ENCODE assay signal across 20 cellular contexts in the genomic region with DNA sequence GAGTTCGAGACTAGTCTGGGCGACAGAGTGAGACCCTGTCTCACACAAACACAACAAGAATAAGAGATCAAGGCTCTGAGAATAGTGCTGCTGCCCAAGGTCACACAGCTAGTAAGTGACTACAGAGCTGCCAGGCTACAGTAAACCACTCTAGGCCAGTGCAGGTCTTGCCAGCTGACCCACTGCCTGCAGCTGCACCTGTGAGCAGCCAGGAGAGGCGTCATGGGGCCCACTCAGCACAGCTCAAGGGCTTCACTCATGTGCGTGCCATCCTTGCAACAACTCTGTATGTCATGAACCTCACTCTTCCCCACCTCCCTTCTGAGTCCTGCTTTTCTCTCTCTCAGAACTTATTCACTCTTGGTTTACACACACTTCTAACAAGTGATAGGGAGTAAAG.
A peak's percentile ranks its signal among the peaks of the same experiment; 100 is the strongest.
DNase-seq lines count a peak whose midpoint lies in the region; ATAC-seq and TF ChIP-seq lines count a peak whose summit lies in the region.
"Had no signal": no experiment of that assay in that cellular context is flagged by ENCODE, and none has a peak within 500 bp of the region (broad histone marks: within the 10 kb centered on the region; RNA-seq: fewer than 3 reads in every experiment).

No MANE protein-coding gene starts in this region.

- CTCF ChIA-PET in WTC11 (lab: Charles Lee), result no interaction called here

- H3K4me3 Mint-ChIP-seq in WTC11, result no peak overlapping the region
- H3K4me3 Mint-ChIP-seq: activated CD4-positive, alpha-beta T cell treated with anti-CD3 and anti-CD28 coated beads, Interleukin-2, amount 10 ng/mL, durations not matched to agents 24 days and 14 days; CD14-positive monocyte had no signal

- no peaks in the 10 kb centered on the region for H3K9me3 ChIP-seq in suprapubic skin
- H3K9me3 ChIP-seq: upper lobe of left lung had no signal

- no peak overlapping the region for H2BK15ac ChIP-seq in mesendoderm (replicated peaks; ENCODE audit: low read depth)

- H3K27me3 ChIP-seq in mesendoderm (ENCODE audit: insufficient read depth, low read length, poor library complexity), result no peaks in the 10 kb centered on the region
- no peaks in the 10 kb centered on the region for H3K27me3 ChIP-seq in suprapubic skin
- H3K27me3 ChIP-seq: upper lobe of left lung had no signal

- H3K9ac ChIP-seq in mesendoderm (ENCODE audit: low read length), result no peak overlapping the region

- H3K36me3 ChIP-seq in mesendoderm (ENCODE audit: control insufficient read depth, insufficient read depth, low read length), result no peaks in the 10 kb centered on the region
- H3K36me3 ChIP-seq in suprapubic skin, result no peaks in the 10 kb centered on the region
- H3K36me3 ChIP-seq: upper lobe of left lung had no signal

- no peak overlapping the region for H3K27ac ChIP-seq in mesendoderm (ENCODE audit: low read depth, low read length)
- no peak overlapping the region for H3K27ac ChIP-seq in suprapubic skin
- H3K27ac ChIP-seq: upper lobe of left lung had no signal

- no peak for TF ChIP-seq POLR2A in suprapubic skin (IDR thresholded peaks at IDR 0.05)

- H3K56ac ChIP-seq in mesendoderm (ENCODE audit: low read length), result no peak overlapping the region

- H3K18ac ChIP-seq in mesendoderm (ENCODE audit: low read length), result no peak overlapping the region

- no peak overlapping the region for H3K27ac Mint-ChIP-seq in WTC11
- H3K27ac Mint-ChIP-seq: activated CD4-positive, alpha-beta T cell treated with anti-CD3 and anti-CD28 coated beads, Interleukin-2, amount 10 ng/mL, durations not matched to agents 24 days and 14 days had no signal

- H3K9me3 Mint-ChIP-seq in WTC11, result no peaks in the 10 kb centered on the region
- H3K9me3 Mint-ChIP-seq: activated CD4-positive, alpha-beta T cell treated with anti-CD3 and anti-CD28 coated beads, Interleukin-2, amount 10 ng/mL, durations not matched to agents 24 days and 14 days; CD14-positive monocyte had no signal

- H3K4me1 ChIP-seq in mesendoderm (ENCODE audit: control insufficient read depth, low read depth, low read length), result peaks cover 2% of the 10 kb centered on the region
- peaks cover 40% of the 10 kb centered on the region for H3K4me1 ChIP-seq in suprapubic skin

- no peak overlapping the region for H3K4ac ChIP-seq in mesendoderm (ENCODE audit: low read depth, low read length)

- no peaks in the 10 kb centered on the region for H3K79me2 ChIP-seq in mesendoderm (ENCODE audit: control insufficient read depth, insufficient read depth, low read length)

- TF ChIP-seq EP300 in suprapubic skin (IDR thresholded peaks at IDR 0.05), result no peak

- H3K4me3 ChIP-seq in mesendoderm (ENCODE audit: low read length), result no peak overlapping the region
- no peak overlapping the region for H3K4me3 ChIP-seq in suprapubic skin
- H3K4me3 ChIP-seq: upper lobe of left lung had no signal

- intact Hi-C loops in cardiac septum (cut with DNase I) (no loop called here), Right ventricle myocardium inferior (cut with DNase I) (no loop called here)

- peaks cover 17% of the 10 kb centered on the region for H3K4me1 Mint-ChIP-seq in WTC11
- H3K4me1 Mint-ChIP-seq: CD14-positive monocyte had no signal

- no peak overlapping the region for H2BK120ac ChIP-seq in mesendoderm (ENCODE audit: low read depth, low read length)

- TF ChIP-seq CTCF in WTC11 (IDR thresholded peaks at IDR 0.05), result no peak
- no peak for TF ChIP-seq CTCF in suprapubic skin (IDR thresholded peaks at IDR 0.05)

- H3K36me3 Mint-ChIP-seq in WTC11, result no peaks in the 10 kb centered on the region
- H3K36me3 Mint-ChIP-seq: CD14-positive monocyte had no signal

- H3K4me2 ChIP-seq in mesendoderm (ENCODE audit: low read length), result no peak overlapping the region

- no peak overlapping the region for H2BK5ac ChIP-seq in mesendoderm (ENCODE audit: low read length)

- DNase-seq in cardiac septum (ENCODE audit: low spot score), result peak; percentile 47
- DNase-seq in Right ventricle myocardium inferior (ENCODE audit: missing footprints), result no peak
- DNase-seq in WTC11 (ENCODE audit: low spot score), result no peak
- DNase-seq in mesendoderm, result no peak
- DNase-seq in mucosa of gallbladder (ENCODE audit: low spot score), result no peak
- DNase-seq in NCI-H526 (lab: John Stamatoyannopoulos, UW), result no peak
- DNase-seq in suprapubic skin (ENCODE audit: low spot score in 2 of 2), result no peak
- DNase-seq: activated CD4-positive, alpha-beta T cell treated with anti-CD3 and anti-CD28 coated beads, Interleukin-2, amount 10 ng/mL, durations not matched to agents 24 days and 14 days; activated naive CD4-positive, alpha-beta T cell; activated T-cell treated with anti-CD3 and anti-CD28 coated beads, Interleukin-2, amount 50 U/mL, for 1 hour; aorta; effector CD8-positive, alpha-beta T cell; GDM1; NCI-H1436 treated with DMSO at 0.1 percent for 48 hours; occipital lobe; stimulated activated CD4-positive, alpha-beta T cell treated with anti-CD3 and anti-CD28 coated beads, Interleukin-1b, Interleukin-23, amount 100 ng/mL, for 48 hours; stimulated activated naive CD4-positive, alpha-beta T cell had no signal

- peak overlapping the region; percentile 81 for H3K23ac ChIP-seq in mesendoderm (ENCODE audit: low read length)

- no peaks in the 10 kb centered on the region; the same call in 1 of the 2 replicates for H3K27me3 Mint-ChIP-seq in WTC11 (ENCODE audit: low read depth)

- no CpG with 5 or more reads among the region's 4 CpGs for WGBS in mesendoderm (ENCODE audit: extremely low coverage, insufficient coverage, low lambda C conversion rate)
- WGBS in suprapubic skin, result 85% methylated on average over 4 of the region's 4 CpGs

- H4K5ac ChIP-seq in mesendoderm (ENCODE audit: low read length), result no peak overlapping the region

- no peak overlapping the region for H2AK5ac ChIP-seq in mesendoderm (ENCODE audit: low read length)

- no peak for ATAC-seq in Right ventricle myocardium inferior
- ATAC-seq in WTC11, result peak; percentile 18; the same call in 1 of the 2 replicates
- no peak for ATAC-seq in GM21447 (IDR thresholded peaks at IDR 0.05; ENCODE audit: unreplicated experiment)

- no peak overlapping the region for H4K8ac ChIP-seq in mesendoderm (ENCODE audit: low read depth, low read length)

- no peaks in the 10 kb centered on the region for H3K79me1 ChIP-seq in mesendoderm (ENCODE audit: low read length)

- POLR2A ChIA-PET in WTC11 (lab: Charles Lee), result no interaction called here

TF ChIP-seq in WTC11, 78 proteins besides CTCF, POLR2A, EP300 and RAD21 (continues in another document):
- TF ChIP-seq MYBL2 (CRISPR knock-in tag; IDR thresholded peaks at IDR 0.05) (no peak), FOXK1 (CRISPR knock-in tag; IDR thresholded peaks at IDR 0.05) (no peak), ZNF219 (CRISPR knock-in tag; IDR thresholded peaks at IDR 0.05; ENCODE audit: borderline replicate concordance) (no peak), FOXJ3 (CRISPR knock-in tag; IDR thresholded peaks at IDR 0.05; ENCODE audit: borderline replicate concordance) (no peak), SMAD3 (CRISPR knock-in tag; IDR thresholded peaks at IDR 0.05; ENCODE audit: borderline replicate concordance) (no peak), ATF1 (CRISPR knock-in tag; IDR thresholded peaks at IDR 0.05) (no peak), ZBTB21 (CRISPR knock-in tag; IDR thresholded peaks at IDR 0.05; ENCODE audit: borderline replicate concordance) (no peak), JAZF1 (CRISPR knock-in tag; IDR thresholded peaks at IDR 0.05) (no peak), HMGA2 (CRISPR knock-in tag; IDR thresholded peaks at IDR 0.05) (no peak), ZNF423 (CRISPR knock-in tag; IDR thresholded peaks at IDR 0.05) (no peak)
- TF ChIP-seq, protein P1, sequence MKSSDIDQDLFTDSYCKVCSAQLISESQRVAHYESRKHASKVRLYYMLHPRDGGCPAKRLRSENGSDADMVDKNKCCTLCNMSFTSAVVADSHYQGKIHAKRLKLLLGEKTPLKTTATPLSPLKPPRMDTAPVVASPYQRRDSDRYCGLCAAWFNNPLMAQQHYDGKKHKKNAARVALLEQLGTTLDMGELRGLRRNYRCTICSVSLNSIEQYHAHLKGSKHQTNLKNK (CRISPR knock-in tag; IDR thresholded peaks at IDR 0.05), result no peak
- TF ChIP-seq, protein P2, sequence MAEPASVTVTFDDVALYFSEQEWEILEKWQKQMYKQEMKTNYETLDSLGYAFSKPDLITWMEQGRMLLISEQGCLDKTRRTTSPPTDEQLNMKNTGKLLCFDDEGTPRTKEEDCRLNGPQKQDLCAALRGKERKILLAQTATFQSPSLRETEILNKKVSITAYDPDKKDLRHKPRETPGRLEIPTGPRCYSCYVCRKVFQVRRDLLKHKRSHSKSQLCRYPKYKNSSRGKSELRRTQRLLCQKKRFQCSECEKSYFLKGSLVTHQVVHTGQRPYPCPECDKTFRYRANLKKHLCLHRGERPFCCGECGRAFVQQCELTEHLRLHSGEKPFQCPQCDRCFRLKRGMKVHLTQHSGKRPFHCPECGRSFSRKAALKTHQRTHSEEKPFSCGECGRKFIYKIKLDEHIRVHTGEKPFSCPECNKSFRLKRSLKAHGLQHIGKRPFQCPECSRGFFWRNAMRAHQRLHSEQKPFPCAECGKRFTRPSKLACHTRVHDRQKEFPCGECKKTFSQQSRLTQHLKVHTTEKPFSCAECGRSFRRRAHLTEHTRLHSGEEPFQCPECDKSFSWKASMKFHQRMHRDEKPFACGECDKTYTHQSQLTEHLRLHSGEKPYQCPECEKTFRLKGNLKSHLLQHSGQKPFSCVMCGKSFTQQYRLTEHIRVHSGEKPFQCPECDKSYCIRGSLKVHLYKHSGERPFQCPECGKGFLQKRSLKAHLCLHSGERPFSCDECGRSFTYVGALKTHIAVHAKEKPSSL (CRISPR knock-in tag; conservative IDR thresholded peaks at IDR 0.05), result no peak
- TF ChIP-seq, protein P3, sequence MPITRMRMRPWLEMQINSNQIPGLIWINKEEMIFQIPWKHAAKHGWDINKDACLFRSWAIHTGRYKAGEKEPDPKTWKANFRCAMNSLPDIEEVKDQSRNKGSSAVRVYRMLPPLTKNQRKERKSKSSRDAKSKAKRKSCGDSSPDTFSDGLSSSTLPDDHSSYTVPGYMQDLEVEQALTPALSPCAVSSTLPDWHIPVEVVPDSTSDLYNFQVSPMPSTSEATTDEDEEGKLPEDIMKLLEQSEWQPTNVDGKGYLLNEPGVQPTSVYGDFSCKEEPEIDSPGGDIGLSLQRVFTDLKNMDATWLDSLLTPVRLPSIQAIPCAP (CRISPR knock-in tag; IDR thresholded peaks at IDR 0.05), result no peak
- TF ChIP-seq, protein P4, sequence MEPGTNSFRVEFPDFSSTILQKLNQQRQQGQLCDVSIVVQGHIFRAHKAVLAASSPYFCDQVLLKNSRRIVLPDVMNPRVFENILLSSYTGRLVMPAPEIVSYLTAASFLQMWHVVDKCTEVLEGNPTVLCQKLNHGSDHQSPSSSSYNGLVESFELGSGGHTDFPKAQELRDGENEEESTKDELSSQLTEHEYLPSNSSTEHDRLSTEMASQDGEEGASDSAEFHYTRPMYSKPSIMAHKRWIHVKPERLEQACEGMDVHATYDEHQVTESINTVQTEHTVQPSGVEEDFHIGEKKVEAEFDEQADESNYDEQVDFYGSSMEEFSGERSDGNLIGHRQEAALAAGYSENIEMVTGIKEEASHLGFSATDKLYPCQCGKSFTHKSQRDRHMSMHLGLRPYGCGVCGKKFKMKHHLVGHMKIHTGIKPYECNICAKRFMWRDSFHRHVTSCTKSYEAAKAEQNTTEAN (CRISPR knock-in tag; IDR thresholded peaks at IDR 0.05), result no peak
